21 cellular contexts compared by ENCODE assay signal in genomic region chrX:150577174-150577573, GRCh38. TPM values are rescaled to one million over a fixed set of nuclear protein-coding genes. Genes with fewer than 3 reads are reported as not detected.
A peak's percentile ranks its signal among the peaks of the same experiment; 100 is the strongest.
DNase-seq lines count a peak whose midpoint lies in the region; ATAC-seq and FAIRE-seq lines count a peak whose summit lies in the region.
"Had no signal": no experiment of that assay in that cellular context is flagged by ENCODE, and none has a peak within 500 bp of the region (broad histone marks: within the 10 kb centered on the region; RNA-seq: fewer than 3 reads in every experiment).

No MANE protein-coding gene starts in this region.

- no peaks in the 10 kb centered on the region for H3K27me3 ChIP-seq in mucosa of rectum (ENCODE audit: control insufficient read depth in 2 of 2, insufficient read depth in 2 of 2, low read length in 2 of 2)
- H3K27me3 ChIP-seq: esophagus squamous epithelium, left lung, upper lobe of right lung had no signal

- H3K4me1 Mint-ChIP-seq in activated CD4-positive, alpha-beta T cell treated with anti-CD3 and anti-CD28 coated beads, Interleukin-2, amount 10 ng/mL, durations not matched to agents 7 days and 5 days = peaks cover 78% of the 10 kb centered on the region
- peaks cover 32% of the 10 kb centered on the region for H3K4me1 Mint-ChIP-seq in activated T-helper 17 cell treated with anti-CD3 and anti-CD28 coated beads, Interleukin-2, amount 50 U/mL, for 72 hours

- peak overlapping the region; percentile 52 to 93 for H3K27ac ChIP-seq in mucosa of rectum (ENCODE audit: low read depth in 2 of 2, low read length in 2 of 2)
- H3K27ac ChIP-seq: left lung, upper lobe of right lung had no signal

- POLR2A ChIA-PET in activated CD4-positive, alpha-beta T cell treated with anti-CD3 and anti-CD28 coated beads, Interleukin-2, amount 10 ng/mL, durations not matched to agents 7 days and 5 days (lab: Charles Lee) = no interaction called here

- no peaks in the 10 kb centered on the region for H3K9me3 Mint-ChIP-seq in activated CD4-positive, alpha-beta T cell treated with anti-CD3 and anti-CD28 coated beads, Interleukin-2, amount 10 ng/mL, durations not matched to agents 7 days and 5 days
- no peaks in the 10 kb centered on the region for H3K9me3 Mint-ChIP-seq in activated T-helper 17 cell treated with anti-CD3 and anti-CD28 coated beads, Interleukin-2, amount 50 U/mL, for 72 hours
- H3K9me3 Mint-ChIP-seq: GM23338 had no signal

- H3K9ac ChIP-seq in mucosa of rectum (ENCODE audit: low read depth in 1 of 2, low read length in 2 of 2) = peak overlapping the region in 1 of 2 donors; percentile 34

- peak overlapping the region; percentile 94 for H3K27ac Mint-ChIP-seq in activated CD4-positive, alpha-beta T cell treated with anti-CD3 and anti-CD28 coated beads, Interleukin-2, amount 10 ng/mL, durations not matched to agents 7 days and 5 days
- H3K27ac Mint-ChIP-seq in activated T-helper 17 cell treated with anti-CD3 and anti-CD28 coated beads, Interleukin-2, amount 50 U/mL, for 72 hours = peak overlapping the region; percentile 97
- H3K27ac Mint-ChIP-seq: GM23338 had no signal

- ATAC-seq in activated T-helper 17 cell treated with anti-CD3 and anti-CD28 coated beads, Interleukin-2, amount 50 U/mL, for 72 hours (replicated peaks) = no peak
- ATAC-seq in GM21360 (IDR thresholded peaks at IDR 0.05; ENCODE audit: unreplicated experiment) = no peak
- ATAC-seq: GM23338, left lung, upper lobe of right lung had no signal

- H3K27me3 Mint-ChIP-seq in activated CD4-positive, alpha-beta T cell treated with anti-CD3 and anti-CD28 coated beads, Interleukin-2, amount 10 ng/mL, durations not matched to agents 7 days and 5 days = no peaks in the 10 kb centered on the region
- no peaks in the 10 kb centered on the region for H3K27me3 Mint-ChIP-seq in activated T-helper 17 cell treated with anti-CD3 and anti-CD28 coated beads, Interleukin-2, amount 50 U/mL, for 72 hours

- H3K9me3 ChIP-seq in mucosa of rectum (ENCODE audit: control insufficient read depth in 2 of 2, low read length in 2 of 2) = no peaks in the 10 kb centered on the region
- H3K9me3 ChIP-seq: esophagus squamous epithelium, left lung, upper lobe of right lung had no signal

- peaks cover 33% of the 10 kb centered on the region for H3K36me3 Mint-ChIP-seq in activated CD4-positive, alpha-beta T cell treated with anti-CD3 and anti-CD28 coated beads, Interleukin-2, amount 10 ng/mL, durations not matched to agents 7 days and 5 days (ENCODE audit: low read depth)
- peaks cover 13% of the 10 kb centered on the region for H3K36me3 Mint-ChIP-seq in activated T-helper 17 cell treated with anti-CD3 and anti-CD28 coated beads, Interleukin-2, amount 50 U/mL, for 72 hours (ENCODE audit: low read depth)
- H3K36me3 Mint-ChIP-seq: CD14-positive monocyte had no signal

- H3K4me1 ChIP-seq in mucosa of rectum (ENCODE audit: control insufficient read depth in 2 of 2, insufficient read depth in 2 of 2, low read length in 2 of 2) = peaks cover 13 to 58% of the 10 kb centered on the region in 2 donors

- no peak for DNase-seq in activated CD4-positive, alpha-beta T cell treated with anti-CD3 and anti-CD28 coated beads, Interleukin-2, amount 10 ng/mL, durations not matched to agents 7 days and 5 days
- no peak for DNase-seq in activated CD4-positive, alpha-beta T cell treated with anti-CD3 and anti-CD28 coated beads for 48 hours
- DNase-seq in GM18507 (ENCODE audit: extremely low spot score, insufficient read length, low read depth) = no peak
- DNase-seq in AML-193 (lab: John Stamatoyannopoulos, UW) = no peak
- no peak for DNase-seq in NCI-H510A treated with DMSO at 0.1 percent for 48 hours (lab: John Stamatoyannopoulos, UW)
- DNase-seq: ACHN; DMS79; esophagus squamous epithelium; left lung; NCI-H1436; RPMI8226; stimulated activated CD4-positive, alpha-beta T cell treated with anti-CD3 and anti-CD28 coated beads, Interleukin-15, amount 100 ng/mL, for 24 hours; stimulated activated naive CD4-positive, alpha-beta T cell; upper lobe of right lung had no signal

- H3K4me3 Mint-ChIP-seq in activated CD4-positive, alpha-beta T cell treated with anti-CD3 and anti-CD28 coated beads, Interleukin-2, amount 10 ng/mL, durations not matched to agents 7 days and 5 days = peak overlapping the region; percentile 50
- peak overlapping the region; percentile 87 for H3K4me3 Mint-ChIP-seq in activated T-helper 17 cell treated with anti-CD3 and anti-CD28 coated beads, Interleukin-2, amount 50 U/mL, for 72 hours
- H3K4me3 Mint-ChIP-seq: CD14-positive monocyte, GM23338 had no signal

- H3K4me3 ChIP-seq in mucosa of rectum (ENCODE audit: low read length in 2 of 2) = no peak overlapping the region
- H3K4me3 ChIP-seq: esophagus squamous epithelium, GM23338, left lung, upper lobe of right lung had no signal

- CTCF ChIA-PET in activated CD4-positive, alpha-beta T cell treated with anti-CD3 and anti-CD28 coated beads, Interleukin-2, amount 10 ng/mL, durations not matched to agents 7 days and 5 days (lab: Charles Lee) = no interaction called here

- peak; percentile 47 for FAIRE-seq in GM18507 (lab: Jason Lieb, UNC)
- FAIRE-seq: bronchial epithelial cell, HTR-8/SVneo had no signal

- H3K36me3 ChIP-seq in mucosa of rectum (ENCODE audit: control insufficient read depth in 2 of 2, insufficient read depth in 2 of 2, low read length in 2 of 2) = no peaks in the 10 kb centered on the region
- H3K36me3 ChIP-seq: esophagus squamous epithelium, left lung, upper lobe of right lung had no signal

RNA-seq across cellular contexts. Expression of gene MTM1, which starts 8.8 kb away (rescaled TPM):
- 10 to 100 TPM; 36.5 to 50.6 TPM for total RNA-seq in activated CD4-positive, alpha-beta T cell treated with anti-CD3 and anti-CD28 coated beads, Interleukin-2, amount 10 ng/mL, durations not matched to agents 7 days and 5 days
- 10 to 100 TPM; 17.1 to 21.4 TPM for total RNA-seq in activated T-helper 17 cell treated with anti-CD3 and anti-CD28 coated beads, Interleukin-2, amount 50 U/mL, for 72 hours
